ENCODE assay signal across 1 cellular context in the genomic region with DNA sequence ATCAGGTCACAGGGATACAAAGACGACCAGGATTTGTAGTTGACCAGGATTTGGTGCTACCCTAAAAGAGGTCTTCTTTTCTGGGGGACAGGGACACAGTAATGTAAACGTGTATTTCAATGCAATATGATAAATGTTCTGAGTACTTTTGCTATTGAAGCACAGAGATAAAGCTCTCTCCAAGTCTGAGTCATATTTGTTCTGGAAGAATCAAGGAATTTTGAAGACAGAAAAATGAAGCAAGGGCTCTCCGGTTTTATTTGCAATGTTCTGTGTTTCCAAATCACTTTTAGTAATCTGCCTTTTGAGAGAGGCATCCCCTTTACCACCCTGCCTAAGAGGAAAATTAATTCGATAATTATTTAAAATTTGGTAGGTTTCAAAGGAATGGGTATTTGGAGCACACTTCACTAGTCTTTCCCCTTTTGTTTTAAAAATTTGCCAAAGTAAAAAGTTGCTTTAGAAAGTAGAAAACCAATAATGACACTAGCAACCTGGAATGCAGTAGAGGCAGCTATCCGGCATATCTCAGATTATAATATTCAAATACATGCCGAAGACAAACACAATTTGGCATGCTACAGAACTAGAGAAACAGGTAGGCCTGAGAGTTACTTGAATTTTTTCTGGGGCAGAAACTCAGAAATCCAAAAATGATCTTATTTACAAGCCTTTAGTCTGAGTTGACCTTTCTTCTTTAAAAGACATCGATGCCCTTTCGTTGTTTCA.
TF ChIP-seq lines count a peak whose summit lies in the region.

No MANE protein-coding gene starts in this region.

TF ChIP-seq in WTC11, 78 proteins besides CTCF, POLR2A, EP300 and RAD21 (continued from another document):
- TF ChIP-seq, protein P1, sequence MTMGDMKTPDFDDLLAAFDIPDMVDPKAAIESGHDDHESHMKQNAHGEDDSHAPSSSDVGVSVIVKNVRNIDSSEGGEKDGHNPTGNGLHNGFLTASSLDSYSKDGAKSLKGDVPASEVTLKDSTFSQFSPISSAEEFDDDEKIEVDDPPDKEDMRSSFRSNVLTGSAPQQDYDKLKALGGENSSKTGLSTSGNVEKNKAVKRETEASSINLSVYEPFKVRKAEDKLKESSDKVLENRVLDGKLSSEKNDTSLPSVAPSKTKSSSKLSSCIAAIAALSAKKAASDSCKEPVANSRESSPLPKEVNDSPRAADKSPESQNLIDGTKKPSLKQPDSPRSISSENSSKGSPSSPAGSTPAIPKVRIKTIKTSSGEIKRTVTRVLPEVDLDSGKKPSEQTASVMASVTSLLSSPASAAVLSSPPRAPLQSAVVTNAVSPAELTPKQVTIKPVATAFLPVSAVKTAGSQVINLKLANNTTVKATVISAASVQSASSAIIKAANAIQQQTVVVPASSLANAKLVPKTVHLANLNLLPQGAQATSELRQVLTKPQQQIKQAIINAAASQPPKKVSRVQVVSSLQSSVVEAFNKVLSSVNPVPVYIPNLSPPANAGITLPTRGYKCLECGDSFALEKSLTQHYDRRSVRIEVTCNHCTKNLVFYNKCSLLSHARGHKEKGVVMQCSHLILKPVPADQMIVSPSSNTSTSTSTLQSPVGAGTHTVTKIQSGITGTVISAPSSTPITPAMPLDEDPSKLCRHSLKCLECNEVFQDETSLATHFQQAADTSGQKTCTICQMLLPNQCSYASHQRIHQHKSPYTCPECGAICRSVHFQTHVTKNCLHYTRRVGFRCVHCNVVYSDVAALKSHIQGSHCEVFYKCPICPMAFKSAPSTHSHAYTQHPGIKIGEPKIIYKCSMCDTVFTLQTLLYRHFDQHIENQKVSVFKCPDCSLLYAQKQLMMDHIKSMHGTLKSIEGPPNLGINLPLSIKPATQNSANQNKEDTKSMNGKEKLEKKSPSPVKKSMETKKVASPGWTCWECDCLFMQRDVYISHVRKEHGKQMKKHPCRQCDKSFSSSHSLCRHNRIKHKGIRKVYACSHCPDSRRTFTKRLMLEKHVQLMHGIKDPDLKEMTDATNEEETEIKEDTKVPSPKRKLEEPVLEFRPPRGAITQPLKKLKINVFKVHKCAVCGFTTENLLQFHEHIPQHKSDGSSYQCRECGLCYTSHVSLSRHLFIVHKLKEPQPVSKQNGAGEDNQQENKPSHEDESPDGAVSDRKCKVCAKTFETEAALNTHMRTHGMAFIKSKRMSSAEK (CRISPR knock-in tag; IDR thresholded peaks at IDR 0.05; ENCODE audit: borderline replicate concordance), result no peak
- TF ChIP-seq ZNF263 (CRISPR knock-in tag; IDR thresholded peaks at IDR 0.05; ENCODE audit: low read depth), result no peak
- TF ChIP-seq, protein P2, sequence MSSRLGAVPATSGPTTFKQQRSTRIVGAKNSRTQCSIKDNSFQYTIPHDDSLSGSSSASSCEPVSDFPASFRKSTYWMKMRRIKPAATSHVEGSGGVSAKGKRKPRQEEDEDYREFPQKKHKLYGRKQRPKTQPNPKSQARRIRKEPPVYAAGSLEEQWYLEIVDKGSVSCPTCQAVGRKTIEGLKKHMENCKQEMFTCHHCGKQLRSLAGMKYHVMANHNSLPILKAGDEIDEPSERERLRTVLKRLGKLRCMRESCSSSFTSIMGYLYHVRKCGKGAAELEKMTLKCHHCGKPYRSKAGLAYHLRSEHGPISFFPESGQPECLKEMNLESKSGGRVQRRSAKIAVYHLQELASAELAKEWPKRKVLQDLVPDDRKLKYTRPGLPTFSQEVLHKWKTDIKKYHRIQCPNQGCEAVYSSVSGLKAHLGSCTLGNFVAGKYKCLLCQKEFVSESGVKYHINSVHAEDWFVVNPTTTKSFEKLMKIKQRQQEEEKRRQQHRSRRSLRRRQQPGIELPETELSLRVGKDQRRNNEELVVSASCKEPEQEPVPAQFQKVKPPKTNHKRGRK (CRISPR knock-in tag; IDR thresholded peaks at IDR 0.05; ENCODE audit: borderline replicate concordance), result no peak
- no peak for TF ChIP-seq MXD4 (CRISPR knock-in tag; IDR thresholded peaks at IDR 0.05; ENCODE audit: borderline replicate concordance)
- no peak for TF ChIP-seq FOXK1 (CRISPR knock-in tag; IDR thresholded peaks at IDR 0.05)
- TF ChIP-seq, protein P3, sequence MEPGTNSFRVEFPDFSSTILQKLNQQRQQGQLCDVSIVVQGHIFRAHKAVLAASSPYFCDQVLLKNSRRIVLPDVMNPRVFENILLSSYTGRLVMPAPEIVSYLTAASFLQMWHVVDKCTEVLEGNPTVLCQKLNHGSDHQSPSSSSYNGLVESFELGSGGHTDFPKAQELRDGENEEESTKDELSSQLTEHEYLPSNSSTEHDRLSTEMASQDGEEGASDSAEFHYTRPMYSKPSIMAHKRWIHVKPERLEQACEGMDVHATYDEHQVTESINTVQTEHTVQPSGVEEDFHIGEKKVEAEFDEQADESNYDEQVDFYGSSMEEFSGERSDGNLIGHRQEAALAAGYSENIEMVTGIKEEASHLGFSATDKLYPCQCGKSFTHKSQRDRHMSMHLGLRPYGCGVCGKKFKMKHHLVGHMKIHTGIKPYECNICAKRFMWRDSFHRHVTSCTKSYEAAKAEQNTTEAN (CRISPR knock-in tag; IDR thresholded peaks at IDR 0.05), result no peak
TF ChIP-seq in WTC11: peak in this region for 0.
